In genomic region chr18:31177369-31177768, GRCh38 we compare ENCODE assay signal across 10 cellular contexts. TPM values are rescaled to one million over a fixed set of nuclear protein-coding genes. Genes with fewer than 3 reads are reported as not detected.
"Had no signal": no experiment of that assay in that cellular context is flagged by ENCODE, and none has a peak within 500 bp of the region (broad histone marks: within the 10 kb centered on the region; RNA-seq: fewer than 3 reads in every experiment).

No MANE protein-coding gene starts in this region.

RNA-seq across cellular contexts. Expression of gene DSC1, which starts 14.7 kb away (rescaled TPM):
- total RNA-seq: stomach, subcutaneous adipose tissue, thyroid gland, tibial nerve, transverse colon, upper lobe of left lung, upper lobe of right lung, ureter, uterus had no signal
- polyA plus RNA-seq: urinary bladder had no signal
